Comparison of ENCODE assay signal across 19 cellular contexts in the genomic region with DNA sequence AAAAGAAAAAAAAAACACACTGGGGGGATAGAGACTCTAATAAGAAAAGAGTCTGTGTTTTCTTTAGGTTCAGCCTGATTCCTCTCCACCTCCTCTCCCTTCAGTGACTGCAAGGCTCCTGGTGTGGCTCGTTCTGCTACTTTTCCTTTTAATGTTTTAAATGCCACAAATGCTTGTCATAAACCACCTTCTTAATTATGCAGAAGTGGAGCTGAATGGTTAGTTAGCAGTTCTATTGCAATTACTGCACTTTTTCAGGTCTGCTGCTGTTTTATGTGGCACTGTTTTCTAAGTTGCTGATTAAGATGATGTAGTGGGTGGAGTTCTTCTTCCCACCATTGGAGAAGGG.
A peak's percentile ranks its signal among the peaks of the same experiment; 100 is the strongest.
DNase-seq lines count a peak whose midpoint lies in the region; ATAC-seq and TF ChIP-seq lines count a peak whose summit lies in the region.
"Had no signal": no experiment of that assay in that cellular context is flagged by ENCODE, and none has a peak within 500 bp of the region (broad histone marks: within the 10 kb centered on the region; RNA-seq: fewer than 3 reads in every experiment).

No MANE protein-coding gene starts in this region.

- DNase-seq in caudate nucleus (lab: John Stamatoyannopoulos, UW) (no peak), smooth muscle cell (lab: John Stamatoyannopoulos, UW; ENCODE audit: unreplicated experiment) (no peak), upper lobe of right lung (no peak), NCI-H1417 treated with DMSO at 0.1 percent for 48 hours (lab: John Stamatoyannopoulos, UW) (no peak)
- DNase-seq: activated CD4-positive, alpha-beta T cell treated with anti-CD3 and anti-CD28 coated beads for 4 hours; activated gamma-delta T cell treated with Interleukin-2 at 50 U/mL for 16 hours; activated T-cell treated with anti-CD3 and anti-CD28 coated beads, Interleukin-2, amount 50 U/mL, for 1 hour; DMS153; NCI-H2171 treated with DMSO at 0.1 percent for 48 hours; NCI-H524; T-helper 2 cell had no signal

- TF ChIP-seq CTCF in smooth muscle cell (IDR thresholded peaks at IDR 0.05; ENCODE audit: borderline replicate concordance, insufficient read depth, poor library complexity, severe bottlenecking) (no peak), upper lobe of right lung (IDR thresholded peaks at IDR 0.05) (no peak)

- H3K4me2 ChIP-seq in smooth muscle cell = peak overlapping the region; percentile 76

- H3K4me1 ChIP-seq in HUES64 (ENCODE audit: insufficient read depth, low read length) = peaks cover 40% of the 10 kb centered on the region
- peaks cover 30% of the 10 kb centered on the region for H3K4me1 ChIP-seq in smooth muscle cell (ENCODE audit: low read depth)
- no peaks in the 10 kb centered on the region for H3K4me1 ChIP-seq in upper lobe of right lung
- H3K4me1 ChIP-seq: breast epithelium had no signal

- ATAC-seq in upper lobe of right lung (no peak), GM21528 (IDR thresholded peaks at IDR 0.05; ENCODE audit: low FRiP score, unreplicated experiment) (no peak)
- ATAC-seq: HCT116, left lobe of liver had no signal

- H3F3A ChIP-seq in smooth muscle cell (ENCODE audit: low read depth) = no peaks in the 10 kb centered on the region

- H2AFZ ChIP-seq in smooth muscle cell (ENCODE audit: low read depth) = peak overlapping the region; percentile 77

- H3K9ac ChIP-seq in HUES64 (ENCODE audit: low read depth, low read length) (no peak overlapping the region), smooth muscle cell (ENCODE audit: low read depth) (no peak overlapping the region)

- H4K20me1 ChIP-seq in smooth muscle cell (ENCODE audit: low read depth) = no peaks in the 10 kb centered on the region

- H3K9me3 ChIP-seq in HUES64 (ENCODE audit: insufficient read depth, low read depth, low read length) = no peaks in the 10 kb centered on the region
- no peaks in the 10 kb centered on the region for H3K9me3 ChIP-seq in smooth muscle cell (replicated peaks; ENCODE audit: low read depth)
- H3K9me3 ChIP-seq in upper lobe of right lung = no peaks in the 10 kb centered on the region
- H3K9me3 ChIP-seq: breast epithelium had no signal

- no peaks in the 10 kb centered on the region for H3K27me3 ChIP-seq in HUES64 (ENCODE audit: insufficient read depth, low read length)
- H3K27me3 ChIP-seq in layer of hippocampus (ENCODE audit: control insufficient read depth, insufficient read depth, low read length) = no peaks in the 10 kb centered on the region
- no peaks in the 10 kb centered on the region for H3K27me3 ChIP-seq in smooth muscle cell (ENCODE audit: low read depth)
- H3K27me3 ChIP-seq in upper lobe of right lung = no peaks in the 10 kb centered on the region
- H3K27me3 ChIP-seq: breast epithelium had no signal

- H3K79me2 ChIP-seq in smooth muscle cell (ENCODE audit: low read depth) = no peaks in the 10 kb centered on the region

- 38% methylated on average over 1 of the region's 1 CpG for WGBS in HUES64
- WGBS in smooth muscle cell (ENCODE audit: low lambda C conversion rate) = 9% methylated on average over 1 of the region's 1 CpG

- peak overlapping the region; percentile 24 for H3K4me3 ChIP-seq in HUES64 (ENCODE audit: low read length)
- H3K4me3 ChIP-seq in smooth muscle cell = peak overlapping the region; percentile 7
- H3K4me3 ChIP-seq in upper lobe of right lung = no peak overlapping the region
- H3K4me3 ChIP-seq: breast epithelium, coronary artery, skin epidermis had no signal

- H3K27ac ChIP-seq in HUES64 (ENCODE audit: low read depth, low read length) = peak overlapping the region; percentile 41; the same call in 1 of the 2 replicates
- peak overlapping the region; percentile 85 for H3K27ac ChIP-seq in caudate nucleus (ENCODE audit: low read depth, low read length)
- peak overlapping the region; percentile 80 for H3K27ac ChIP-seq in layer of hippocampus (ENCODE audit: low read depth, low read length)
- no peak overlapping the region for H3K27ac ChIP-seq in smooth muscle cell (ENCODE audit: low read depth)
- H3K27ac ChIP-seq in upper lobe of right lung = no peak overlapping the region
- H3K27ac ChIP-seq: breast epithelium, coronary artery, skin epidermis had no signal

- H3K36me3 ChIP-seq in HUES64 (ENCODE audit: insufficient read depth, low read length) (no peaks in the 10 kb centered on the region), smooth muscle cell (ENCODE audit: low read depth) (no peaks in the 10 kb centered on the region), upper lobe of right lung (no peaks in the 10 kb centered on the region)
- H3K36me3 ChIP-seq: breast epithelium had no signal

- intact Hi-C loops in upper lobe of right lung (cut with DNase I) = no loop called here

Comparison
In these comparisons a context has a peak if more than half of its experiments do, and no peak if none do; other contexts are left out.
1. H3K27ac ChIP-seq: peak in HUES64 (single experiment), caudate nucleus (single experiment) and layer of hippocampus (single experiment); none in smooth muscle cell (single experiment) and upper lobe of right lung (single experiment).